7 cellular contexts compared by ENCODE assay signal in the genomic region with DNA sequence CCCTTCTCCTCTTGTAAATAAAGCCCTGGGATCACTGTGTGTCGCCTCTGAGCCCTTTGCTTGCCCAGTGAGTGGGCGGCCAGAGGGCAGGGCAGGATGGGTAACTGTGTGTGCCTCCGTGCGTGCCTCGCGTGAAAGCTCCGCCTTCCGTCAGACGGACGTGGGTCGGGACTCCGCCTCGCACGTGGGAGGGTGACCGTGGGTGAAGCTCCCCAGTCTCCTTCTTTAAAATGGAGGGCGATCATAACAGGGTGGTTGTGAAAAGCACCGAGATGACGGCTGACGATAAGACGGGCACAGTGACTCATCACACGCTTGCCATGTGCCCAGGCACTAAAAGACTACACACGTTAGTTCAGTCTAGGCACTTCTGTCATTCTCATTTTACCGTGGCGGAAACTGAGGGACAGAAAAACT. TPM values are rescaled to one million over a fixed set of nuclear protein-coding genes. Genes with fewer than 3 reads are reported as not detected.
DNase-seq lines count a peak whose midpoint lies in the region; ATAC-seq and TF ChIP-seq lines count a peak whose summit lies in the region.

No MANE protein-coding gene starts in this region.

- no peak overlapping the region for H3K4ac ChIP-seq in H9 (ENCODE audit: low read depth, low read length)

- no peaks in the 10 kb centered on the region; the same call in 1 of the 2 replicates for H3K79me2 ChIP-seq in H9 (ENCODE audit: insufficient read depth, low read length)
- H3K79me2 ChIP-seq in hepatocyte, result peaks cover 22% of the 10 kb centered on the region

- H3T11ph ChIP-seq in H9 (ENCODE audit: low read length), result no peak overlapping the region

- peak overlapping the region; percentile 11 for H4K91ac ChIP-seq in H9 (ENCODE audit: insufficient read length, low read depth, low read length)

- ATAC-seq in HG03439 (IDR thresholded peaks at IDR 0.05; ENCODE audit: unreplicated experiment), result no peak

- H2BK20ac ChIP-seq in H9 (ENCODE audit: low read depth, low read length, poor library complexity, severe bottlenecking), result no peak overlapping the region

- H2BK5ac ChIP-seq in H9 (ENCODE audit: insufficient read length, low read length), result no peak overlapping the region

- no peak overlapping the region for H3K56ac ChIP-seq in H9 (ENCODE audit: insufficient read length, low read depth, low read length)

- peak overlapping the region; percentile 78 for H3K18ac ChIP-seq in H9 (ENCODE audit: insufficient read length, low read depth, low read length)

- no peak for DNase-seq in H9
- peak; percentile 76 for DNase-seq in SIG-M5 (lab: John Stamatoyannopoulos, UW)
- peak; percentile 94 for DNase-seq in activated naive CD4-positive, alpha-beta T cell treated with anti-CD3 and anti-CD28 coated beads for 36 hours
- DNase-seq in hepatocyte (ENCODE audit: low spot score), result peak; percentile 43
- peak; percentile 88 to 91 (median 90) for DNase-seq in stimulated activated CD4-positive, alpha-beta T cell treated with anti-CD3 and anti-CD28 coated beads, Interleukin-12 subunit alpha, Interleukin-12 subunit beta, amount 100 ng/mL, for 48 hours (ENCODE audit: low read depth in 2 of 3, low spot score in 1 of 3)
- DNase-seq in NCI-H1436 (lab: John Stamatoyannopoulos, UW), result no peak

- H3K79me1 ChIP-seq in H9 (ENCODE audit: insufficient read depth, low read depth, low read length, poor library complexity, severe bottlenecking), result no peaks in the 10 kb centered on the region

- peaks cover 6% of the 10 kb centered on the region; the same call in 1 of the 2 replicates for H3K4me1 ChIP-seq in H9 (ENCODE audit: insufficient read depth, low read length)
- H3K4me1 ChIP-seq in hepatocyte (ENCODE audit: insufficient read depth), result peaks cover 17% of the 10 kb centered on the region

- peak overlapping the region; percentile 98 to 99 (median 99); a peak in 4 of 7 replicates for H3K27ac Mint-ChIP-seq in H9
- peak overlapping the region; percentile 93 for H3K27ac Mint-ChIP-seq in activated naive CD4-positive, alpha-beta T cell treated with anti-CD3 and anti-CD28 coated beads for 36 hours

- H3K9me3 ChIP-seq in H9 (ENCODE audit: control insufficient read depth, low read depth, low read length), result no peaks in the 10 kb centered on the region
- H3K9me3 ChIP-seq in hepatocyte (ENCODE audit: low read depth), result no peaks in the 10 kb centered on the region

- H3K4me3 ChIP-seq in hepatocyte, result no peak overlapping the region

- H3K27me3 Mint-ChIP-seq in H9 (ENCODE audit: low read depth), result no peaks in the 10 kb centered on the region; the same call in 1 of the 2 replicates
- H3K27me3 Mint-ChIP-seq in activated naive CD4-positive, alpha-beta T cell treated with anti-CD3 and anti-CD28 coated beads for 36 hours (ENCODE audit: low read depth), result no peaks in the 10 kb centered on the region

- H4K20me1 ChIP-seq in H9 (ENCODE audit: control insufficient read depth, insufficient read depth, insufficient read length) (peaks cover 2% of the 10 kb centered on the region), hepatocyte (ENCODE audit: insufficient read depth, poor library complexity, severe bottlenecking) (peaks cover 4% of the 10 kb centered on the region)

- H4K8ac ChIP-seq in H9 (replicated peaks; ENCODE audit: insufficient read length, low read depth, low read length), result no peak overlapping the region

- H3K23me2 ChIP-seq in H9 (ENCODE audit: insufficient read length, low read depth, low read length, poor library complexity, severe bottlenecking), result peaks cover 17% of the 10 kb centered on the region

- no peak overlapping the region for H2BK12ac ChIP-seq in H9 (ENCODE audit: insufficient read length, low read depth, low read length)

- CTCF ChIA-PET in activated naive CD4-positive, alpha-beta T cell treated with anti-CD3 and anti-CD28 coated beads for 36 hours (lab: Charles Lee), result interaction anchor here (0.6 to 12.0 kb wide), 10 partner anchors 8 to 229 kb away, joined by 3 to 397 read pairs (median 3); partner anchors contain the start of genes C12orf57, PTPN6 and RNU7-1

- peak overlapping the region; percentile 70 for H3K27ac ChIP-seq in H9 (ENCODE audit: insufficient read length, low read depth, low read length)
- peak overlapping the region; percentile 100 for H3K27ac ChIP-seq in hepatocyte

- H3K27me3 ChIP-seq in H9 (ENCODE audit: insufficient read depth, low read length) (no peaks in the 10 kb centered on the region), hepatocyte (no peaks in the 10 kb centered on the region)

- no peak overlapping the region for H2BK120ac ChIP-seq in H9 (ENCODE audit: low read depth, low read length, poor library complexity, severe bottlenecking)

- H3K9me3 Mint-ChIP-seq in H9, result no peaks in the 10 kb centered on the region
- H3K9me3 Mint-ChIP-seq in activated naive CD4-positive, alpha-beta T cell treated with anti-CD3 and anti-CD28 coated beads for 36 hours, result no peaks in the 10 kb centered on the region

- peak overlapping the region; percentile 68 to 82 for H3K4me3 Mint-ChIP-seq in H9
- H3K4me3 Mint-ChIP-seq in activated naive CD4-positive, alpha-beta T cell treated with anti-CD3 and anti-CD28 coated beads for 36 hours, result peak overlapping the region; percentile 81

- no peak overlapping the region for H2BK15ac ChIP-seq in H9 (ENCODE audit: low read depth, low read length)

- peaks cover 12 to 26% (median 13%) of the 10 kb centered on the region in 3 experiments; a peak in 6 of 7 replicates for H3K36me3 Mint-ChIP-seq in H9 (ENCODE audit: insufficient read depth in 1 of 3, low read depth in 3 of 3)
- H3K36me3 Mint-ChIP-seq in activated naive CD4-positive, alpha-beta T cell treated with anti-CD3 and anti-CD28 coated beads for 36 hours (ENCODE audit: low read depth), result peaks cover 60% of the 10 kb centered on the region

- peak overlapping the region; percentile 38 for H3K14ac ChIP-seq in H9 (ENCODE audit: insufficient read depth, low read length)

- peak overlapping the region; percentile 85 for H4K5ac ChIP-seq in H9 (ENCODE audit: insufficient read length, low read depth, low read length)

- H3K4me2 ChIP-seq in H9 (ENCODE audit: insufficient read depth, insufficient read length, low read length), result peak overlapping the region; percentile 72
- H3K4me2 ChIP-seq in hepatocyte, result peak overlapping the region; percentile 84

- H3K9me2 ChIP-seq in hepatocyte (replicated peaks; ENCODE audit: insufficient read depth), result no peaks in the 10 kb centered on the region

- intact Hi-C loops in activated naive CD4-positive, alpha-beta T cell treated with anti-CD3 and anti-CD28 coated beads for 36 hours (cut with micrococcal nuclease), result loop anchor here (1.0 to 5.0 kb wide), 6 partner anchors 8 to 274 kb away; partner anchors contain the start of genes C12orf57, SPSB2 and ZNF384

- no peak overlapping the region for H3K23ac ChIP-seq in H9 (ENCODE audit: insufficient read length, low read depth, low read length)

- no peak for TF ChIP-seq CTCF in H9 (conservative IDR thresholded peaks at IDR 0.05)
- TF ChIP-seq CTCF in hepatocyte (IDR thresholded peaks at IDR 0.05; ENCODE audit: poor library complexity), result no peak

- WGBS in H9 (ENCODE audit: extremely low coverage, insufficient read length, low lambda C conversion rate), result no CpG with 5 or more reads among the region's 24 CpGs
- WGBS in hepatocyte (ENCODE audit: low lambda C conversion rate, missing lambda C conversion rate), result 64% methylated on average over 24 of the region's 24 CpGs

- no peaks in the 10 kb centered on the region for H3K36me3 ChIP-seq in hepatocyte (replicated peaks; ENCODE audit: insufficient read depth, low read depth)

- peaks cover 45 to 60% of the 10 kb centered on the region in 2 experiments for H3K4me1 Mint-ChIP-seq in H9
- H3K4me1 Mint-ChIP-seq in activated naive CD4-positive, alpha-beta T cell treated with anti-CD3 and anti-CD28 coated beads for 36 hours (ENCODE audit: low read depth), result peaks cover 87% of the 10 kb centered on the region

- H2AFZ ChIP-seq in H9 (ENCODE audit: low read length) (no peak overlapping the region), hepatocyte (peak overlapping the region; percentile 4)

- no peak overlapping the region for H2AK5ac ChIP-seq in H9 (ENCODE audit: insufficient read length, low read length)

- peak overlapping the region; percentile 28 for H3K9ac ChIP-seq in H9 (ENCODE audit: extremely low read depth, insufficient read length, low read length)

RNA-seq across cellular contexts. Expression of gene PHB2, which starts 9.2 kb away (rescaled TPM):
- total RNA-seq in H9 (2021) (370 and 383 TPM in 2 replicates), hepatocyte (186 and 197 TPM in 2 replicates)
- total RNA-seq in activated naive CD4-positive, alpha-beta T cell treated with anti-CD3 and anti-CD28 coated beads for 36 hours, result 100 to 1,000 TPM; 389 to 392 TPM
- 142 and 143 TPM in 2 replicates for polyA plus RNA-seq in hepatocyte

RNA-seq across cellular contexts. Expression of gene EMG1, which starts 9.4 kb away (rescaled TPM):
- 62.7 and 67.4 TPM in 2 replicates for total RNA-seq in H9 (2021)
- total RNA-seq in activated naive CD4-positive, alpha-beta T cell treated with anti-CD3 and anti-CD28 coated beads for 36 hours, result 10 to 100 TPM; 89.1 to 91.9 TPM
- total RNA-seq in hepatocyte, result 24.3 and 26.8 TPM in 2 replicates
- polyA plus RNA-seq in hepatocyte, result 50.3 and 51.8 TPM in 2 replicates

RNA-seq across cellular contexts. Expression of gene PTPN6, which starts 10.1 kb away (rescaled TPM):
- total RNA-seq in H9 (2021) (18.2 and 19.8 TPM in 2 replicates), hepatocyte (14.5 and 17.2 TPM in 2 replicates)
- 100 to 1,000 TPM; 334 to 348 TPM for total RNA-seq in activated naive CD4-positive, alpha-beta T cell treated with anti-CD3 and anti-CD28 coated beads for 36 hours
- 20.8 and 25.4 TPM in 2 replicates for polyA plus RNA-seq in hepatocyte

RNA-seq across cellular contexts. Expression of gene C12orf57, which starts 17.5 kb away (rescaled TPM):
- total RNA-seq in H9 (2021) (195 TPM in 2 replicates), hepatocyte (219 and 289 TPM in 2 replicates)
- 100 to 1,000 TPM; 242 to 245 TPM for total RNA-seq in activated naive CD4-positive, alpha-beta T cell treated with anti-CD3 and anti-CD28 coated beads for 36 hours
- 217 and 219 TPM in 2 replicates for polyA plus RNA-seq in hepatocyte

RNA-seq across cellular contexts. Expression of gene RNU7-1, which starts 17.7 kb away (rescaled TPM):
- not detected in 2 replicates for total RNA-seq in H9 (2021)
- total RNA-seq in activated naive CD4-positive, alpha-beta T cell treated with anti-CD3 and anti-CD28 coated beads for 36 hours, result not detected
- not detected in 2 replicates for total RNA-seq in hepatocyte
- polyA plus RNA-seq in hepatocyte, result not detected in 2 replicates

Comparison
In these comparisons a context has a peak if more than half of its experiments do, and no peak if none do; other contexts are left out.
1. DNase-seq: peak in SIG-M5 (single experiment), activated naive CD4-positive, alpha-beta T cell treated with anti-CD3 and anti-CD28 coated beads for 36 hours (single experiment), hepatocyte (single experiment) and stimulated activated CD4-positive, alpha-beta T cell treated with anti-CD3 and anti-CD28 coated beads, Interleukin-12 subunit alpha, Interleukin-12 subunit beta, amount 100 ng/mL, for 48 hours (3 of 3); none in H9 (single experiment) and NCI-H1436 (single experiment).
2. RNA of gene PTPN6, which starts 10.1 kb away (total RNA-seq): 334 to 348 TPM in activated naive CD4-positive, alpha-beta T cell treated with anti-CD3 and anti-CD28 coated beads for 36 hours; 18.2 to 19.8 TPM in H9 and 14.5 to 17.2 TPM in hepatocyte; every median in the first group is over 10 times any median in the second.